19 cellular contexts compared by ENCODE assay signal in genomic region chr18:37588289-37588688, GRCh38. TPM values are rescaled to one million over a fixed set of nuclear protein-coding genes. Genes with fewer than 3 reads are reported as not detected.
DNase-seq lines count a peak whose midpoint lies in the region; ATAC-seq, FAIRE-seq and TF ChIP-seq lines count a peak whose summit lies in the region.
"Had no signal": no experiment of that assay in that cellular context is flagged by ENCODE, and none has a peak within 500 bp of the region (broad histone marks: within the 10 kb centered on the region; RNA-seq: fewer than 3 reads in every experiment).

No MANE protein-coding gene starts in this region.

- H3K4me3 Mint-ChIP-seq in H9: no peak overlapping the region
- H3K4me3 Mint-ChIP-seq: CD14-positive monocyte; CD8-positive, alpha-beta T cell had no signal

- H3K4me1 Mint-ChIP-seq in H9: peaks cover 33 to 42% of the 10 kb centered on the region in 2 experiments
- H3K4me1 Mint-ChIP-seq: CD14-positive monocyte had no signal

- no peak overlapping the region for H3K9ac ChIP-seq in H9 (ENCODE audit: extremely low read depth, insufficient read length, low read length)
- no peak overlapping the region for H3K9ac ChIP-seq in K562 (ENCODE audit: insufficient read depth in 1 of 2, low read depth in 2 of 2, low read length in 2 of 2)
- H3K9ac ChIP-seq in neuronal stem cell (ENCODE audit: low read depth, low read length, poor library complexity): no peak overlapping the region

- H2BK5ac ChIP-seq in H9 (ENCODE audit: insufficient read length, low read length) (no peak overlapping the region), neuronal stem cell (ENCODE audit: low read length) (no peak overlapping the region)

- H3K27me3 Mint-ChIP-seq in H9 (ENCODE audit: low read depth): peaks cover 3% of the 10 kb centered on the region

- H3K23ac ChIP-seq in H9 (ENCODE audit: insufficient read length, low read depth, low read length) (no peak overlapping the region), neuronal stem cell (ENCODE audit: low read depth, low read length, poor library complexity) (no peak overlapping the region)

- peak; percentile 10 for DNase-seq in DMS53 (lab: John Stamatoyannopoulos, UW)
- DNase-seq in DMS53 treated with DMSO at 0.1 percent for 48 hours (lab: John Stamatoyannopoulos, UW; ENCODE audit: unreplicated experiment): no peak
- no peak for DNase-seq in H9
- DNase-seq in K562 (ENCODE audit: extremely low read depth in 1 of 4, low spot score in 3 of 4): no peak
- no peak for DNase-seq in neuronal stem cell (ENCODE audit: low spot score)
- no peak for DNase-seq in mucosa of descending colon
- no peak for DNase-seq in lower lobe of right lung
- DNase-seq: CD8-positive, alpha-beta T cell; COR-L47; DMS153; GF-D8; IMR-90 had no signal

- H4K8ac ChIP-seq in H9 (replicated peaks; ENCODE audit: insufficient read length, low read depth, low read length) (no peak overlapping the region), neuronal stem cell (ENCODE audit: low read depth, low read length) (no peak overlapping the region)

- peaks cover 0 to 13% (median 5%) of the 10 kb centered on the region in 3 experiments; a peak in 3 of 7 replicates for H3K36me3 Mint-ChIP-seq in H9 (ENCODE audit: insufficient read depth in 1 of 3, low read depth in 3 of 3)
- H3K36me3 Mint-ChIP-seq: CD14-positive monocyte; CD8-positive, alpha-beta T cell had no signal

- H3K4me3 ChIP-seq in K562: no peak overlapping the region
- H3K4me3 ChIP-seq in neuronal stem cell (ENCODE audit: low read length in 2 of 2): no peak overlapping the region
- H3K4me3 ChIP-seq in mucosa of descending colon: no peak overlapping the region
- no peak overlapping the region for H3K4me3 ChIP-seq in lower lobe of right lung
- H3K4me3 ChIP-seq: HAP-1 had no signal

- no peak overlapping the region; a peak in 1 of 7 replicates for H3K27ac Mint-ChIP-seq in H9
- H3K27ac Mint-ChIP-seq: CD14-positive monocyte; CD8-positive, alpha-beta T cell had no signal

- H3T11ph ChIP-seq in H9 (ENCODE audit: low read length): no peak overlapping the region

- H2BK12ac ChIP-seq in H9 (ENCODE audit: insufficient read length, low read depth, low read length) (no peak overlapping the region), neuronal stem cell (ENCODE audit: low read length) (no peak overlapping the region)

- no peaks in the 10 kb centered on the region for H3K23me2 ChIP-seq in H9 (ENCODE audit: insufficient read length, low read depth, low read length, poor library complexity, severe bottlenecking)

- H4K91ac ChIP-seq in H9 (ENCODE audit: insufficient read length, low read depth, low read length): no peak overlapping the region
- H4K91ac ChIP-seq in neuronal stem cell (ENCODE audit: low read depth, low read length, poor library complexity): no peak overlapping the region

- H2AK5ac ChIP-seq in H9 (ENCODE audit: insufficient read length, low read length) (no peak overlapping the region), neuronal stem cell (ENCODE audit: low read depth, low read length) (no peak overlapping the region)

- H3K4me2 ChIP-seq in H9 (ENCODE audit: insufficient read depth, insufficient read length, low read length) (no peak overlapping the region), K562 (ENCODE audit: insufficient read depth, low read length) (no peak overlapping the region), neuronal stem cell (ENCODE audit: insufficient read depth, low read length, poor library complexity, severe bottlenecking) (no peak overlapping the region)

- WGBS in H9 (ENCODE audit: extremely low coverage, insufficient read length, low lambda C conversion rate): no CpG with 5 or more reads among the region's 2 CpGs
- 3% methylated on average over 2 of the region's 2 CpGs for WGBS in K562 (ENCODE audit: insufficient coverage, low coverage, missing lambda C conversion rate)
- no CpG with 5 or more reads among the region's 2 CpGs for WGBS in neuronal stem cell (ENCODE audit: extremely low coverage in 2 of 2, insufficient read length in 2 of 2, insufficient replicate concordance in 1 of 2), 2 donors

- POLR2A ChIA-PET in K562 (lab: Yijun Ruan, JAX): interaction anchor here (0.6 to 1.2 kb wide), 3 partner anchors 8 to 57 kb away, joined by 3 to 4 read pairs (median 4); no protein-coding TSS in a partner anchor

- no peak overlapping the region for H2AFZ ChIP-seq in H9 (ENCODE audit: low read length)
- H2AFZ ChIP-seq in K562 (ENCODE audit: low read depth, low read length): no peak overlapping the region
- H2AFZ ChIP-seq in neuronal stem cell (ENCODE audit: low read length): no peak overlapping the region

- peak; percentile 33; the same call in 2 of the 3 replicates for TF ChIP-seq CTCF in H9 (conservative IDR thresholded peaks at IDR 0.05)
- TF ChIP-seq CTCF in K562 (IDR thresholded peaks at IDR 0.05 in 2 of 3, conservative IDR thresholded peaks at IDR 0.05 in 1 of 3; ENCODE audit: insufficient read depth in 2 of 3, low read depth in 1 of 3, low read length in 3 of 3): no peak
- TF ChIP-seq CTCF in mucosa of descending colon (IDR thresholded peaks at IDR 0.05): no peak
- TF ChIP-seq CTCF in lower lobe of right lung (IDR thresholded peaks at IDR 0.05): no peak

- H3K4ac ChIP-seq in H9 (ENCODE audit: low read depth, low read length) (no peak overlapping the region), neuronal stem cell (ENCODE audit: low read length) (no peak overlapping the region)

- no peak overlapping the region for H2BK120ac ChIP-seq in H9 (ENCODE audit: low read depth, low read length, poor library complexity, severe bottlenecking)
- no peak overlapping the region for H2BK120ac ChIP-seq in neuronal stem cell (ENCODE audit: low read depth, low read length)

- H3K36me3 ChIP-seq in K562 (ENCODE audit: control insufficient read depth, insufficient read depth, low read length) (no peaks in the 10 kb centered on the region), neuronal stem cell (replicated peaks in 1 of 2; ENCODE audit: control insufficient read depth in 2 of 2, insufficient read depth in 2 of 2, low read length in 2 of 2) (no peaks in the 10 kb centered on the region), mucosa of descending colon (ENCODE audit: low read depth) (no peaks in the 10 kb centered on the region), lower lobe of right lung (no peaks in the 10 kb centered on the region)
- H3K36me3 ChIP-seq: HAP-1 had no signal

- CTCF ChIA-PET in K562 (lab: Yijun Ruan, JAX; ENCODE audit: low intra/inter-chr PET ratio): no interaction called here

- no peak overlapping the region for H3K14ac ChIP-seq in H9 (ENCODE audit: insufficient read depth, low read length)
- no peak overlapping the region for H3K14ac ChIP-seq in neuronal stem cell (ENCODE audit: low read length)

- H3K9me3 ChIP-seq in H9 (ENCODE audit: control insufficient read depth, low read depth, low read length) (peaks cover 5% of the 10 kb centered on the region), K562 (replicated peaks; ENCODE audit: control insufficient read depth, insufficient read depth, low read depth, low read length) (no peaks in the 10 kb centered on the region), neuronal stem cell (replicated peaks in 1 of 2; ENCODE audit: control insufficient read depth in 2 of 2, insufficient read depth in 1 of 2, low read depth in 1 of 2, low read length in 2 of 2) (peaks cover 0 to 2% of the 10 kb centered on the region in 2 donors), mucosa of descending colon (no peaks in the 10 kb centered on the region), lower lobe of right lung (no peaks in the 10 kb centered on the region)
- H3K9me3 ChIP-seq: HAP-1 had no signal

- H2BK15ac ChIP-seq in H9 (ENCODE audit: low read depth, low read length) (no peak overlapping the region), neuronal stem cell (ENCODE audit: low read length) (no peak overlapping the region)

- H3K9me1 ChIP-seq in K562 (ENCODE audit: control insufficient read depth, insufficient read depth, low read length): no peaks in the 10 kb centered on the region

- TF ChIP-seq POLR2A in K562 (conservative IDR thresholded peaks at IDR 0.05): no peak

- H3K56ac ChIP-seq in H9 (ENCODE audit: insufficient read length, low read depth, low read length): no peak overlapping the region

- 0 out of 4 replicates have a peak, but pooled peaks of 1 of the 2 experiments have one; percentile 7 for TF ChIP-seq RAD21 in K562 (CRISPR knock-in tag; conservative IDR thresholded peaks at IDR 0.05 in 1 of 2, IDR thresholded peaks at IDR 0.05 in 1 of 2)

- H4K20me1 ChIP-seq in H9 (ENCODE audit: control insufficient read depth, insufficient read depth, insufficient read length) (no peaks in the 10 kb centered on the region), K562 (replicated peaks; ENCODE audit: control insufficient read depth, insufficient read depth, low read length) (no peaks in the 10 kb centered on the region)

- intact Hi-C loops in K562 (cut with micrococcal nuclease) (no loop called here), mucosa of descending colon (cut with DNase I, micrococcal nuclease) (no loop called here), lower lobe of right lung (cut with DNase I) (no loop called here)

- H3K18ac ChIP-seq in H9 (ENCODE audit: insufficient read length, low read depth, low read length) (no peak overlapping the region), neuronal stem cell (ENCODE audit: low read length) (peak overlapping the region; percentile 56)

- H3K79me1 ChIP-seq in H9 (ENCODE audit: insufficient read depth, low read depth, low read length, poor library complexity, severe bottlenecking): no peaks in the 10 kb centered on the region
- H3K79me1 ChIP-seq in neuronal stem cell (ENCODE audit: low read depth, low read length): no peaks in the 10 kb centered on the region

- H3K27me3 ChIP-seq in H9 (ENCODE audit: insufficient read depth, low read length) (no peaks in the 10 kb centered on the region), K562 (ENCODE audit: control insufficient read depth in 2 of 2, insufficient read depth in 2 of 2, low read length in 2 of 2) (no peaks in the 10 kb centered on the region), neuronal stem cell (ENCODE audit: control insufficient read depth in 3 of 3, insufficient read depth in 3 of 3, low read depth in 1 of 3, low read length in 3 of 3) (no peaks in the 10 kb centered on the region), lower lobe of right lung (ENCODE audit: low read depth) (peaks cover 4% of the 10 kb centered on the region)

- BruUV-seq in K562 (replicated peaks; lab: Mats Ljungman, UMichigan): no TSS peak

- H3K27ac ChIP-seq in H9 (ENCODE audit: insufficient read length, low read depth, low read length) (no peak overlapping the region), K562 (ENCODE audit: extremely low read depth, low read depth, low read length) (no peak overlapping the region), neuronal stem cell (replicated peaks; ENCODE audit: low read length) (no peak overlapping the region), lower lobe of right lung (no peak overlapping the region)
- H3K27ac ChIP-seq: 22Rv1 had no signal

- no peak overlapping the region for H2BK20ac ChIP-seq in H9 (ENCODE audit: low read depth, low read length, poor library complexity, severe bottlenecking)

- H3K79me2 ChIP-seq in H9 (ENCODE audit: insufficient read depth, low read length) (no peaks in the 10 kb centered on the region), K562 (ENCODE audit: control insufficient read depth, insufficient read depth, low read length) (no peaks in the 10 kb centered on the region)

- FAIRE-seq in K562 (lab: Jason Lieb, UNC): no peak
- FAIRE-seq: D721Med had no signal

- H3K9me3 Mint-ChIP-seq in H9: peaks cover 8 to 12% of the 10 kb centered on the region in 2 experiments; a peak in 3 of 5 replicates

- 0 out of 3 replicates have a peak, but pooled peaks have one; percentile 28 for ATAC-seq in K562
- ATAC-seq in mucosa of descending colon: no peak
- ATAC-seq in lower lobe of right lung: no peak
- ATAC-seq in GM19455 (IDR thresholded peaks at IDR 0.05; ENCODE audit: unreplicated experiment): no peak
- ATAC-seq: CD8-positive, alpha-beta T cell had no signal

- no peak for TF ChIP-seq EP300 in K562 (IDR thresholded peaks at IDR 0.05; ENCODE audit: low read length)

- in situ Hi-C loops in K562 (cut with MboI): no loop called here

- H3K4me1 ChIP-seq in H9 (ENCODE audit: insufficient read depth, low read length) (peaks cover 9% of the 10 kb centered on the region), K562 (replicated peaks in 1 of 2; ENCODE audit: control insufficient read depth in 2 of 2, insufficient read depth in 2 of 2, low read length in 2 of 2) (no peaks in the 10 kb centered on the region), neuronal stem cell (ENCODE audit: control insufficient read depth in 2 of 2, insufficient read depth in 1 of 2, low read depth in 1 of 2, low read length in 2 of 2) (peaks cover 0 to 13% of the 10 kb centered on the region in 2 donors), mucosa of descending colon (ENCODE audit: low read depth) (no peaks in the 10 kb centered on the region), lower lobe of right lung (no peaks in the 10 kb centered on the region)
- H3K4me1 ChIP-seq: HAP-1 had no signal

- no peak overlapping the region for H4K5ac ChIP-seq in H9 (ENCODE audit: insufficient read length, low read depth, low read length)

RNA-seq across cellular contexts. Expression of gene CELF4, which starts 22.7 kb away (rescaled TPM):
- total RNA-seq in H9 (2021) (1.1 and 1.5 TPM in 2 replicates), K562 (2014; rRNA removed) (0.05 TPM in 1 of 2 replicates, not detected in the other), K562 (2014; rRNA removed; fragmentation: Illumina TruSeq; extraction: Trizol) (not detected in 2 replicates), K562 (2015; rRNA removed; fragmentation: Illumina TruSeq; extraction: Trizol) (not detected in 2 replicates), K562 (2021) (0.24 TPM in 1 of 2 replicates, not detected in the other), mucosa of descending colon (1 to 10 TPM in 1 of 3 donors, under 1 TPM in 2; 0.32 to 4.4 (median 0.72) TPM), lower lobe of right lung (0.38 TPM)
- not detected in 2 replicates for total RNA-seq in K562 (2011; cell fraction: chromatin; rRNA removed; ENCODE audit: low replicate concordance)
- not detected in 2 replicates for total RNA-seq in K562 (2011; cell fraction: nucleolus; rRNA removed)
- total RNA-seq in K562 (2011; cell fraction: nucleoplasm; rRNA removed): not detected in 2 replicates
- polyA plus RNA-seq in K562 (2011; rRNA removed) (0.06 TPM in 1 of 2 replicates, not detected in the other), K562 (2014; fragmentation: Illumina TruSeq; extraction: Trizol) (0.08 and 0.09 TPM in 2 replicates), K562 (2014; fragmentation: Nextera tagmentation; extraction: Ambion mirVana) (under 1 TPM in 1 of 2 experiments, not detected in 1; 0.04 TPM), K562 (2014; rRNA removed) (0.15 and 0.19 TPM in 2 replicates)
- polyA plus RNA-seq in K562 (2011; cell fraction: cytosol; rRNA removed): not detected in 2 replicates
- polyA plus RNA-seq in K562 (2011; cell fraction: nucleus; rRNA removed): 0.10 TPM in 1 of 2 replicates, not detected in the other
- polyA plus RNA-seq in K562 (2012): 0.09 and 0.47 TPM in 2 replicates
- polyA minus RNA-seq in K562 (2011; rRNA and poly(A)+ RNA removed): not detected in 2 replicates
- polyA minus RNA-seq in K562 (2011; cell fraction: cytosol; rRNA and poly(A)+ RNA removed): not detected in 2 replicates
- not detected in 2 replicates for polyA minus RNA-seq in K562 (2011; cell fraction: nucleus; rRNA and poly(A)+ RNA removed)
- polyA plus RNA-seq in neuronal stem cell (2013, experiment 1 of 2): 8.5 TPM
- polyA plus RNA-seq in neuronal stem cell (2013, experiment 2 of 2): 10.2 TPM
- total RNA-seq: A673; CD8-positive, alpha-beta T cell; IMR-90 had no signal
- polyA plus RNA-seq: BJ, CD14-positive monocyte, IMR-90 had no signal
